In the genomic region with DNA sequence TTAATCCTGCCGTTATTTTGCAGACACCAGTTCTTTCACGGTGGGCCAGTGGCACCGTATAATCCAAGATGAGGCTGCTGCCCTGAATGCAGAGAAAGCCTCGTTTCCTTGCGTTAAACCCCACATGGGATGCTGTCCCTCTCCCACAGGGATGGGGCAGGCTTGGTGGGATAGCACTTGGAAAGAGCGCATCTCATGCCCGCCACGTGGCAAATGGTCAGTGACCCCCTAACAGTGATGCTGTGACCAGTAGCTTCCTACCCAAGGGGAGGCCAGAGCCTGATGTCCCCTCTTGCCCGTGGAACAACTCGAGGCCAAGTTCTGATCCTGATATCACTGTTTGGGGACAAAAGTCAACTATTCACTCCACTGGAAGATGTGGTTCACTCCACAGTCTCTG, we compare ENCODE assay signal across 14 cellular contexts.
A peak's percentile ranks its signal among the peaks of the same experiment; 100 is the strongest.
DNase-seq lines count a peak whose midpoint lies in the region; ATAC-seq and TF ChIP-seq lines count a peak whose summit lies in the region.
"Had no signal": no experiment of that assay in that cellular context is flagged by ENCODE, and none has a peak within 500 bp of the region (broad histone marks: within the 10 kb centered on the region; RNA-seq: fewer than 3 reads in every experiment).

No MANE protein-coding gene starts in this region.

- H4K8ac ChIP-seq in neuronal stem cell (ENCODE audit: low read depth, low read length), result no peak overlapping the region

- H2BK5ac ChIP-seq in neuronal stem cell (ENCODE audit: low read length), result no peak overlapping the region

- peaks cover 0 to 3% (median 0%) of the 10 kb centered on the region in 11 donors for H3K9me3 ChIP-seq in heart right ventricle
- H3K9me3 ChIP-seq in RWPE2 (ENCODE audit: severe bottlenecking), result no peaks in the 10 kb centered on the region
- H3K9me3 ChIP-seq in neuronal stem cell (replicated peaks in 1 of 2; ENCODE audit: control insufficient read depth in 2 of 2, insufficient read depth in 1 of 2, low read depth in 1 of 2, low read length in 2 of 2), result peaks cover 0 to 14% of the 10 kb centered on the region in 2 donors
- no peaks in the 10 kb centered on the region for H3K9me3 ChIP-seq in uterus
- H3K9me3 ChIP-seq: A549, HAP-1 had no signal

- no peaks in the 10 kb centered on the region for H3K79me1 ChIP-seq in neuronal stem cell (ENCODE audit: low read depth, low read length)

- peak overlapping the region; percentile 41 for H2AK5ac ChIP-seq in neuronal stem cell (ENCODE audit: low read depth, low read length)

- H3K4me2 ChIP-seq in neuronal stem cell (ENCODE audit: insufficient read depth, low read length, poor library complexity, severe bottlenecking), result no peak overlapping the region
- H3K4me2 ChIP-seq: A549 had no signal

- ATAC-seq in Right ventricle myocardium inferior, result no peak
- ATAC-seq in heart right ventricle, result no peak
- no peak for ATAC-seq in RWPE2 (ENCODE audit: low read depth)
- ATAC-seq in sciatic nerve, result no peak
- ATAC-seq: A549 had no signal

- H3K4me3 ChIP-seq in heart right ventricle (no peak overlapping the region), RWPE2 (ENCODE audit: severe bottlenecking) (no peak overlapping the region), neuronal stem cell (ENCODE audit: low read length in 2 of 2) (no peak overlapping the region), uterus (no peak overlapping the region)
- H3K4me3 ChIP-seq: A549, HAP-1 had no signal

- peaks cover 11 to 37% (median 19%) of the 10 kb centered on the region in 9 donors for H3K4me1 ChIP-seq in heart right ventricle
- H3K4me1 ChIP-seq in RWPE2 (ENCODE audit: insufficient read depth, poor library complexity, severe bottlenecking), result peaks cover 6% of the 10 kb centered on the region
- H3K4me1 ChIP-seq in neuronal stem cell (ENCODE audit: control insufficient read depth in 2 of 2, insufficient read depth in 1 of 2, low read depth in 1 of 2, low read length in 2 of 2), result peaks cover 13 to 16% of the 10 kb centered on the region in 2 donors
- H3K4me1 ChIP-seq in uterus, result no peaks in the 10 kb centered on the region
- H3K4me1 ChIP-seq: HAP-1 had no signal

- 96 to 97% methylated on average over 10 of the region's 10 CpGs for WGBS in heart right ventricle, 2 donors
- no CpG with 5 or more reads among the region's 10 CpGs for WGBS in neuronal stem cell (ENCODE audit: extremely low coverage in 2 of 2, insufficient read length in 2 of 2, insufficient replicate concordance in 1 of 2), 2 donors

- no peak overlapping the region for H2BK12ac ChIP-seq in neuronal stem cell (ENCODE audit: low read length)

- intact Hi-C loops in Right ventricle myocardium inferior (cut with DNase I), result loop anchor here (5.0 kb wide), 1 partner anchor 68 kb away; no protein-coding TSS in a partner anchor
- intact Hi-C loops in heart right ventricle (cut with DNase I), result loop anchor here in 5 of 10 donors (5.0 to 10.0 kb wide), 5 partner anchors 38 to 1908 kb away; no protein-coding TSS in a partner anchor
- intact Hi-C loops in sciatic nerve (cut with DNase I), result no loop called here
- intact Hi-C loops in uterus (cut with DNase I; ENCODE audit: low total_unique reads), result no loop called here

- H3K23ac ChIP-seq in neuronal stem cell (ENCODE audit: low read depth, low read length, poor library complexity), result no peak overlapping the region

- H3K36me3 ChIP-seq in heart right ventricle (no peaks in the 10 kb centered on the region), RWPE2 (ENCODE audit: low read depth) (no peaks in the 10 kb centered on the region), neuronal stem cell (replicated peaks in 1 of 2; ENCODE audit: control insufficient read depth in 2 of 2, insufficient read depth in 2 of 2, low read length in 2 of 2) (no peaks in the 10 kb centered on the region), uterus (no peaks in the 10 kb centered on the region)
- H3K36me3 ChIP-seq: HAP-1 had no signal

- no peak overlapping the region for H3K4ac ChIP-seq in neuronal stem cell (ENCODE audit: low read length)

- H4K91ac ChIP-seq in neuronal stem cell (ENCODE audit: low read depth, low read length, poor library complexity), result no peak overlapping the region

- TF ChIP-seq CTCF in heart right ventricle (IDR thresholded peaks at IDR 0.05) (no peak), RWPE2 (IDR thresholded peaks at IDR 0.05; ENCODE audit: poor library complexity, severe bottlenecking) (no peak), uterus (IDR thresholded peaks at IDR 0.05) (no peak)

- H3K14ac ChIP-seq in neuronal stem cell (ENCODE audit: low read length), result no peak overlapping the region

- H3K27ac ChIP-seq in heart right ventricle (no peak overlapping the region), RWPE2 (ENCODE audit: poor library complexity, severe bottlenecking) (no peak overlapping the region), neuronal stem cell (replicated peaks; ENCODE audit: low read length) (no peak overlapping the region), uterus (no peak overlapping the region)
- H3K27ac ChIP-seq: 22Rv1, A549, C4-2B had no signal

- no peak overlapping the region for H2AFZ ChIP-seq in neuronal stem cell (ENCODE audit: low read length)

- H2BK120ac ChIP-seq in neuronal stem cell (ENCODE audit: low read depth, low read length), result no peak overlapping the region

- H3K18ac ChIP-seq in neuronal stem cell (ENCODE audit: low read length), result no peak overlapping the region

- no peak overlapping the region for H3K9ac ChIP-seq in neuronal stem cell (ENCODE audit: low read depth, low read length, poor library complexity)

- DNase-seq in Right ventricle myocardium inferior (ENCODE audit: missing footprints) (peak; percentile 63), heart right ventricle (no peak), RWPE2 (ENCODE audit: low spot score) (peak; percentile 28), neuronal stem cell (ENCODE audit: low spot score) (no peak), sciatic nerve (ENCODE audit: low spot score) (peak; percentile 47), uterus (no peak), GM03348 (ENCODE audit: low spot score) (no peak)
- no peak for DNase-seq in activated CD8-positive, alpha-beta memory T cell treated with anti-CD3 and anti-CD28 coated beads for 24 hours
- DNase-seq: AML-193, Caco-2 had no signal

- H2BK15ac ChIP-seq in neuronal stem cell (ENCODE audit: low read length), result peak overlapping the region; percentile 50

- no peak for TF ChIP-seq POLR2A in uterus (IDR thresholded peaks at IDR 0.05)

- no peaks in the 10 kb centered on the region for H3K27me3 ChIP-seq in heart right ventricle
- H3K27me3 ChIP-seq in RWPE2 (ENCODE audit: insufficient read depth, poor library complexity, severe bottlenecking), result no peaks in the 10 kb centered on the region
- no peaks in the 10 kb centered on the region for H3K27me3 ChIP-seq in neuronal stem cell (ENCODE audit: control insufficient read depth in 3 of 3, insufficient read depth in 3 of 3, low read depth in 1 of 3, low read length in 3 of 3)
- H3K27me3 ChIP-seq in uterus, result no peaks in the 10 kb centered on the region

Comparison
In these comparisons a context has a peak if more than half of its experiments do, and no peak if none do; other contexts are left out.
1. DNase-seq: peak in Right ventricle myocardium inferior (single experiment), RWPE2 (single experiment) and sciatic nerve (single experiment); none in heart right ventricle (0 of 2), neuronal stem cell (single experiment), uterus (0 of 2), activated CD8-positive, alpha-beta memory T cell treated with anti-CD3 and anti-CD28 coated beads for 24 hours (single experiment) and GM03348 (single experiment).